15 cellular contexts compared by ENCODE assay signal in the genomic region with DNA sequence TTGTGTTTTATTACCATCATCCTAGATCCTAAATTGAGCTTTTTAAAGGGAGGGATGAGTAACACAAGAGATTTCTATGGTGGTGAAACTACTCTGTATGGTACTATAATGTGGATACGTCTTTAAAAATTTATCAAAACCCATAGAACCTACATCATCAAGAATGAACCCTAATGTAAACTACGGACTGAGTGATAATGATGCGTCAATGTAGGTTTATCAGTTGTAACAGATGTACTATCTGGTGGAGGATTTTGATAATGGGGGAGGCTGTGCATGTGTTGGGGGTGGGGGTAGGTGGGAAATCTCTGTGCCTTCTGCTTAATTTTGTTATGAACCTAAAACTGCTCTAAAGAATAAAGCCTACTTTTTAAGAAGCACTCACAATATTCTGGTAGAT.
DNase-seq lines count a peak whose midpoint lies in the region; TF ChIP-seq lines count a peak whose summit lies in the region.
"Had no signal": no experiment of that assay in that cellular context is flagged by ENCODE, and none has a peak within 500 bp of the region (broad histone marks: within the 10 kb centered on the region; RNA-seq: fewer than 3 reads in every experiment).

No MANE protein-coding gene starts in this region.

- no peak overlapping the region for H3K9ac ChIP-seq in smooth muscle cell (ENCODE audit: low read depth)
- H3K9ac ChIP-seq: BLaER1 treated with 17β-estradiol and CSF1 and Interleukin-3, amounts not matched to agents 10 nM and 100 nM had no signal

- H3K4me2 ChIP-seq in smooth muscle cell: no peak overlapping the region
- H3K4me2 ChIP-seq: BLaER1 treated with 17β-estradiol and CSF1 and Interleukin-3, amounts not matched to agents 10 nM and 100 nM had no signal

- H3K36me3 ChIP-seq in smooth muscle cell (ENCODE audit: low read depth) (no peaks in the 10 kb centered on the region), esophagus squamous epithelium (no peaks in the 10 kb centered on the region)
- H3K36me3 ChIP-seq: BLaER1 treated with 17β-estradiol and CSF1 and Interleukin-3, amounts not matched to agents 10 nM and 100 nM had no signal

- peak overlapping the region; percentile 8 for H3K27ac ChIP-seq in smooth muscle cell (ENCODE audit: low read depth)
- no peak overlapping the region for H3K27ac ChIP-seq in esophagus squamous epithelium
- H3K27ac ChIP-seq: BLaER1 treated with 17β-estradiol and CSF1 and Interleukin-3, amounts not matched to agents 10 nM and 100 nM; C4-2B had no signal

- DNase-seq in fibroblast of villous mesenchyme (ENCODE audit: low read depth): peak; percentile 69
- DNase-seq in smooth muscle cell (lab: John Stamatoyannopoulos, UW; ENCODE audit: unreplicated experiment): no peak
- DNase-seq in NAMALWA (ENCODE audit: low spot score): no peak
- DNase-seq in effector CD4-positive, alpha-beta T cell: no peak
- no peak for DNase-seq in esophagus squamous epithelium (lab: John Stamatoyannopoulos, UW)
- DNase-seq: 8988T; AML-193; Caco-2; Calu3; CD4-positive, alpha-beta T cell; CD8-positive, alpha-beta T cell; DMS79 treated with DMSO at 0.1 percent for 48 hours; GF-D8 had no signal

- H3K4me1 ChIP-seq in smooth muscle cell (ENCODE audit: low read depth) (peaks cover 4% of the 10 kb centered on the region), esophagus squamous epithelium (no peaks in the 10 kb centered on the region)
- H3K4me1 ChIP-seq: Caco-2 had no signal

- H3K4me3 ChIP-seq in fibroblast of villous mesenchyme (ENCODE audit: low read depth, low read length) (no peak overlapping the region), smooth muscle cell (no peak overlapping the region), esophagus squamous epithelium (no peak overlapping the region)
- H3K4me3 ChIP-seq: BLaER1 treated with 17β-estradiol and CSF1 and Interleukin-3, amounts not matched to agents 10 nM and 100 nM had no signal

- H3F3A ChIP-seq in smooth muscle cell (ENCODE audit: low read depth): peaks cover 9% of the 10 kb centered on the region

- H3K9me3 ChIP-seq in smooth muscle cell (replicated peaks; ENCODE audit: low read depth) (no peaks in the 10 kb centered on the region), esophagus squamous epithelium (no peaks in the 10 kb centered on the region)
- H3K9me3 ChIP-seq: BLaER1 treated with 17β-estradiol and CSF1 and Interleukin-3, amounts not matched to agents 10 nM and 100 nM; Caco-2 had no signal

- H3K79me2 ChIP-seq in smooth muscle cell (ENCODE audit: low read depth): no peaks in the 10 kb centered on the region

- H4K20me1 ChIP-seq in smooth muscle cell (ENCODE audit: low read depth): no peaks in the 10 kb centered on the region
- H4K20me1 ChIP-seq: BLaER1 treated with 17β-estradiol and CSF1 and Interleukin-3, amounts not matched to agents 10 nM and 100 nM had no signal

- 34% methylated on average over 3 of the region's 3 CpGs for WGBS in smooth muscle cell (ENCODE audit: low lambda C conversion rate)
- WGBS in esophagus squamous epithelium, 2 donors: 80 to 85% methylated on average over 3 of the region's 3 CpGs

- H3K27me3 ChIP-seq in smooth muscle cell (ENCODE audit: low read depth) (no peaks in the 10 kb centered on the region), esophagus squamous epithelium (no peaks in the 10 kb centered on the region)
- H3K27me3 ChIP-seq: BLaER1 treated with 17β-estradiol and CSF1 and Interleukin-3, amounts not matched to agents 10 nM and 100 nM had no signal

- TF ChIP-seq CTCF in fibroblast of villous mesenchyme (IDR thresholded peaks at IDR 0.05; ENCODE audit: insufficient read depth, low read depth, low read length) (no peak), smooth muscle cell (IDR thresholded peaks at IDR 0.05; ENCODE audit: borderline replicate concordance, insufficient read depth, poor library complexity, severe bottlenecking) (no peak), esophagus squamous epithelium (IDR thresholded peaks at IDR 0.05) (no peak)

- intact Hi-C loops in esophagus squamous epithelium (cut with DNase I): no loop called here

- H2AFZ ChIP-seq in smooth muscle cell (ENCODE audit: low read depth): no peak overlapping the region

- TF ChIP-seq POLR2A in esophagus squamous epithelium (IDR thresholded peaks at IDR 0.05): no peak
